13 cellular contexts compared by ENCODE assay signal in the genomic region with DNA sequence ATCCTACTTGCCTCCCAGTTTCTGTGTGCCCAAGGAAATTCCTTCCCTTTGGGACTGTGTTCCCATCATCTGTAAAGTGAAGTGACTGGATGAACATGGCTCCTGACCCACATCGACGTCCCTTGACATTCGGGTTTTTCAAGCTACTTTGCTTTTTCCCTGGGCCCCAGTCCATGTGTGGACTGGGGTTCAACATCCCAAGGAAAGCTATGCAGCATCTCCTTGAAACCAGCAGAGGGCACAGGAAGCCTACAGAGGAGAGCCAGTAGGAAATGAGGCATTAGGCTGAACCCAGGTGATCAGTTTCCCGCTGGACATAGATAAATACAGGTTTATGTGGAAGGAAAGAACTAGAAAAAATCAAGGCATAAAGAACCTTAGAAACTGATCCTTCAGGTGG.
A peak's percentile ranks its signal among the peaks of the same experiment; 100 is the strongest.
DNase-seq lines count a peak whose midpoint lies in the region; ATAC-seq and TF ChIP-seq lines count a peak whose summit lies in the region.
"Had no signal": no experiment of that assay in that cellular context is flagged by ENCODE, and none has a peak within 500 bp of the region (broad histone marks: within the 10 kb centered on the region; RNA-seq: fewer than 3 reads in every experiment).

No MANE protein-coding gene starts in this region.

- no peaks in the 10 kb centered on the region for H3K9me3 ChIP-seq in Karpas-422 (ENCODE audit: low read length)
- H3K9me3 ChIP-seq in ascending aorta = no peaks in the 10 kb centered on the region

- H3K4me3 ChIP-seq in Karpas-422 (ENCODE audit: low read length) (no peak overlapping the region), ascending aorta (no peak overlapping the region)
- H3K4me3 ChIP-seq: SK-N-MC had no signal

- no peaks in the 10 kb centered on the region for H3K36me3 ChIP-seq in Karpas-422 (ENCODE audit: insufficient read depth, low read length)
- no peaks in the 10 kb centered on the region for H3K36me3 ChIP-seq in ascending aorta

- no peaks in the 10 kb centered on the region for H3K9me2 ChIP-seq in Karpas-422 (replicated peaks; ENCODE audit: insufficient read depth, low read length)

- H3K4me3 Mint-ChIP-seq in nephron progenitor cell = no peak overlapping the region
- H3K4me3 Mint-ChIP-seq: naive thymus-derived CD4-positive, alpha-beta T cell had no signal

- H3K27me3 Mint-ChIP-seq in nephron progenitor cell (ENCODE audit: low read depth, poor library complexity) = peaks cover 2% of the 10 kb centered on the region
- H3K27me3 Mint-ChIP-seq: naive thymus-derived CD4-positive, alpha-beta T cell had no signal

- H3K27ac ChIP-seq in Karpas-422 (ENCODE audit: low read length) = no peak overlapping the region
- peak overlapping the region; percentile 8 to 44 for H3K27ac ChIP-seq in ascending aorta
- H3K27ac ChIP-seq: SK-N-MC had no signal

- no peaks in the 10 kb centered on the region for H3K27me3 ChIP-seq in Karpas-422 (ENCODE audit: low read length)
- H3K27me3 ChIP-seq in ascending aorta = no peaks in the 10 kb centered on the region

- H3K36me3 Mint-ChIP-seq in nephron progenitor cell (ENCODE audit: low read depth) = no peaks in the 10 kb centered on the region

- H3K79me2 ChIP-seq in Karpas-422 (ENCODE audit: low read length) = no peaks in the 10 kb centered on the region

- DNase-seq in EL (peak; percentile 47), Karpas-422 (peak; percentile 43), ascending aorta (ENCODE audit: low spot score in 2 of 2) (no peak), nephron progenitor cell (peak; percentile 3), NOMO-1 treated with dmso at 0.1 percent for 144 hours (lab: John Stamatoyannopoulos, UW; ENCODE audit: unreplicated experiment) (no peak)
- DNase-seq in activated naive CD4-positive, alpha-beta T cell treated with Interleukin-2 at 50 U/mL for 16 hours = no peak
- DNase-seq in activated effector memory CD4-positive, alpha-beta T cell treated with anti-CD3 and anti-CD28 coated beads, Interleukin-2, amount 50 U/mL, for 16 hours = no peak
- DNase-seq: central memory CD4-positive, alpha-beta T cell; naive thymus-derived CD4-positive, alpha-beta T cell; NCI-H1436; stimulated activated CD4-positive, alpha-beta T cell treated with anti-CD3 and anti-CD28 coated beads, Interleukin-4, amount 100 ng/mL, for 24 hours had no signal

- no peak for ATAC-seq in GM19351 (IDR thresholded peaks at IDR 0.05; ENCODE audit: unreplicated experiment)
- ATAC-seq: naive thymus-derived CD4-positive, alpha-beta T cell had no signal

- peaks cover 5% of the 10 kb centered on the region for H3K4me1 Mint-ChIP-seq in nephron progenitor cell
- H3K4me1 Mint-ChIP-seq: naive thymus-derived CD4-positive, alpha-beta T cell had no signal

- H2AFZ ChIP-seq in Karpas-422 (ENCODE audit: low read length) = no peak overlapping the region

- intact Hi-C loops in ascending aorta (cut with DNase I) = no loop called here

- H3K4me2 ChIP-seq in Karpas-422 (ENCODE audit: low read depth, low read length, poor library complexity, severe bottlenecking) = no peak overlapping the region

- H3K9me3 Mint-ChIP-seq in nephron progenitor cell = peaks cover 44% of the 10 kb centered on the region

- no peaks in the 10 kb centered on the region for H4K20me1 ChIP-seq in Karpas-422 (ENCODE audit: insufficient read depth, low read depth, low read length)

- peak overlapping the region; percentile 82 for H3K27ac Mint-ChIP-seq in nephron progenitor cell
- H3K27ac Mint-ChIP-seq: naive thymus-derived CD4-positive, alpha-beta T cell had no signal

- peak in 2 of 3 experiments; percentile 18 to 42 for TF ChIP-seq CTCF in ascending aorta (IDR thresholded peaks at IDR 0.05)
- TF ChIP-seq CTCF in nephron progenitor cell (IDR thresholded peaks at IDR 0.05) = peak; percentile 46

- H3K4me1 ChIP-seq in Karpas-422 (ENCODE audit: low read length) (no peaks in the 10 kb centered on the region), ascending aorta (no peaks in the 10 kb centered on the region)

- H3K9ac ChIP-seq in Karpas-422 (ENCODE audit: low read length) = no peak overlapping the region

Comparison
In these comparisons a context has a peak if more than half of its experiments do, and no peak if none do; other contexts are left out.
1. DNase-seq: peak in EL (single experiment), Karpas-422 (single experiment) and nephron progenitor cell (single experiment); none in ascending aorta (0 of 2), NOMO-1 treated with dmso at 0.1 percent for 144 hours (single experiment), activated naive CD4-positive, alpha-beta T cell treated with Interleukin-2 at 50 U/mL for 16 hours (single experiment) and activated effector memory CD4-positive, alpha-beta T cell treated with anti-CD3 and anti-CD28 coated beads, Interleukin-2, amount 50 U/mL, for 16 hours (single experiment).